8 cellular contexts compared by ENCODE assay signal in genomic region chr3:154122096-154122911, GRCh38. TPM values are rescaled to one million over a fixed set of nuclear protein-coding genes. Genes with fewer than 3 reads are reported as not detected.
DNase-seq lines count a peak whose midpoint lies in the region; ATAC-seq and TF ChIP-seq lines count a peak whose summit lies in the region.

No MANE protein-coding gene starts in this region.

- peaks cover 7% of the 10 kb centered on the region; the same call in 1 of the 2 replicates for H3K4me1 ChIP-seq in HUES64 (ENCODE audit: insufficient read depth, low read length)
- H3K4me1 ChIP-seq in subcutaneous abdominal adipose tissue (ENCODE audit: control insufficient read depth in 5 of 5, insufficient read depth in 5 of 5, low read length in 5 of 5), result peaks cover 0 to 37% (median 26%) of the 10 kb centered on the region in 5 donors

- H3K4me1 Mint-ChIP-seq in MCF 10A (ENCODE audit: insufficient read depth, unreplicated experiment), result peaks cover 13% of the 10 kb centered on the region

- POLR2A ChIA-PET in MCF 10A (lab: Yijun Ruan, JAX), result interaction anchor here (0.7 to 1.7 kb wide), 3 partner anchors 8 to 14 kb away, joined by 3 to 5 read pairs (median 3); no protein-coding TSS in a partner anchor

- H3K27me3 ChIP-seq in HUES64 (ENCODE audit: insufficient read depth, low read length) (peaks cover 34% of the 10 kb centered on the region), subcutaneous abdominal adipose tissue (ENCODE audit: control insufficient read depth in 5 of 5, insufficient read depth in 4 of 5, low read length in 5 of 5) (peaks cover 0 to under 1% (median 0%) of the 10 kb centered on the region in 5 donors)

- H3K27me3 Mint-ChIP-seq in MCF 10A (ENCODE audit: insufficient read depth, unreplicated experiment), result no peaks in the 10 kb centered on the region

- H3K9me3 ChIP-seq in HUES64 (ENCODE audit: insufficient read depth, low read depth, low read length) (no peaks in the 10 kb centered on the region), subcutaneous abdominal adipose tissue (ENCODE audit: control insufficient read depth in 5 of 5, low read length in 5 of 5) (no peaks in the 10 kb centered on the region)

- TF ChIP-seq CTCF in MCF 10A (IDR thresholded peaks at IDR 0.05; ENCODE audit: unreplicated experiment), result no peak

- DNase-seq in MCF 10A (ENCODE audit: unreplicated experiment) (no peak), left colon (peak; percentile 9 to 25), GM19238 (ENCODE audit: insufficient read length, low spot score) (no peak), DMS153 (lab: John Stamatoyannopoulos, UW) (no peak)

- H3K9me3 Mint-ChIP-seq in MCF 10A (ENCODE audit: unreplicated experiment), result no peaks in the 10 kb centered on the region

- intact Hi-C loops in MCF 10A (cut with micrococcal nuclease), result no loop called here
- intact Hi-C loops in left colon (cut with DNase I, micrococcal nuclease), result no loop called here

- H3K27ac ChIP-seq in HUES64 (ENCODE audit: low read depth, low read length) (no peak overlapping the region), subcutaneous abdominal adipose tissue (ENCODE audit: low read depth, low read length) (peak overlapping the region; percentile 48)

- BruUV-seq in MCF 10A (replicated peaks; lab: Mats Ljungman, UMichigan), result no TSS peak

- H3K27ac Mint-ChIP-seq in MCF 10A (ENCODE audit: low read depth, unreplicated experiment), result no peak overlapping the region

- ATAC-seq in GM18907 (IDR thresholded peaks at IDR 0.05; ENCODE audit: unreplicated experiment) (peak; percentile 4), left colon (peak; percentile 1), GM21390 (IDR thresholded peaks at IDR 0.05; ENCODE audit: unreplicated experiment) (no peak)

- peak overlapping the region; percentile 69 for H3K4me3 ChIP-seq in HUES64 (ENCODE audit: low read length)
- H3K4me3 ChIP-seq in subcutaneous abdominal adipose tissue (ENCODE audit: low read depth in 1 of 5, low read length in 5 of 5), result peak overlapping the region; percentile 74 to 93 (median 89)

- CTCF ChIA-PET in MCF 10A (lab: Yijun Ruan, JAX), result interaction anchor here (0.7 to 1.5 kb wide), 6 partner anchors 10 to 166 kb away, joined by 3 to 5 read pairs (median 3); no protein-coding TSS in a partner anchor

- H3K36me3 Mint-ChIP-seq in MCF 10A (ENCODE audit: insufficient read depth, unreplicated experiment), result no peaks in the 10 kb centered on the region

- H3K36me3 ChIP-seq in HUES64 (ENCODE audit: insufficient read depth, low read length), result peaks cover 10% of the 10 kb centered on the region
- peaks cover 0 to 4% (median 0%) of the 10 kb centered on the region in 5 donors for H3K36me3 ChIP-seq in subcutaneous abdominal adipose tissue (ENCODE audit: control insufficient read depth in 5 of 5, insufficient read depth in 5 of 5, low read length in 5 of 5)

- H3K9ac ChIP-seq in HUES64 (ENCODE audit: low read depth, low read length) (peak overlapping the region; percentile 60), subcutaneous abdominal adipose tissue (ENCODE audit: low read length in 5 of 5) (peak overlapping the region in 4 of 5 donors; percentile 68 to 86 (median 72))

- H3K4me3 Mint-ChIP-seq in MCF 10A (ENCODE audit: unreplicated experiment), result peak overlapping the region; percentile 88

- under 1% methylated on average over 60 of the region's 60 CpGs for WGBS in HUES64

RNA-seq across cellular contexts. Expression of gene ARHGEF26, which starts 1.1 kb away (rescaled TPM):
- polyA plus RNA-seq in HUES64 (2013, experiment 1 of 2), result 7.7 TPM
- 7.8 TPM for polyA plus RNA-seq in HUES64 (2013, experiment 2 of 2)
- 0.29 and 0.63 TPM in 2 replicates for total RNA-seq in MCF 10A (2022)
- 1 to 10 TPM; 3.3 to 9.1 TPM for total RNA-seq in left colon

Comparison
In these comparisons a context has a peak if more than half of its experiments do, and no peak if none do; other contexts are left out.
1. DNase-seq: peak in left colon (2 of 2); none in MCF 10A (single experiment), GM19238 (single experiment) and DMS153 (single experiment).